In genomic region chr11:95833378-95833777, GRCh38 we compare ENCODE assay signal across 25 cellular contexts.
"Had no signal": no experiment of that assay in that cellular context is flagged by ENCODE, and none has a peak within 500 bp of the region (broad histone marks: within the 10 kb centered on the region; RNA-seq: fewer than 3 reads in every experiment).

No MANE protein-coding gene starts in this region.

- H3K27me3 Mint-ChIP-seq: effector memory CD8-positive, alpha-beta T cell; naive thymus-derived CD4-positive, alpha-beta T cell; progenitor cell of endocrine pancreas; stimulated activated memory B cell treated with anti-CD40 and anti-IgM and Interleukin-4, amounts not matched to agents 10 μg/mL and 1 μg/mL and 100 μg/mL, for 72 hours; type B pancreatic cell had no signal

- H3K9me3 Mint-ChIP-seq: effector memory CD8-positive, alpha-beta T cell; immature natural killer cell; naive thymus-derived CD4-positive, alpha-beta T cell; nephron; neural progenitor cell; stimulated activated memory B cell treated with anti-CD40 and anti-IgM and Interleukin-4, amounts not matched to agents 10 μg/mL and 1 μg/mL and 100 μg/mL, for 72 hours; type B pancreatic cell had no signal

- H3K27me3 ChIP-seq: esophagus squamous epithelium, neural progenitor cell, right lobe of liver, testis, tibial artery had no signal

- ATAC-seq: effector memory CD8-positive, alpha-beta T cell; naive thymus-derived CD4-positive, alpha-beta T cell; right lobe of liver; stimulated activated memory B cell treated with anti-CD40 and anti-IgM and Interleukin-4, amounts not matched to agents 10 μg/mL and 1 μg/mL and 100 μg/mL, for 72 hours; stimulated activated naive CD8-positive, alpha-beta T cell treated with anti-CD3 and anti-CD28 coated beads, Interleukin-15, Interleukin-2, amounts not matched to agents 100 U/mL and 50 U/mL, for 24 hours had no signal

- H3K4me3 Mint-ChIP-seq: effector memory CD8-positive, alpha-beta T cell; immature natural killer cell; naive thymus-derived CD4-positive, alpha-beta T cell; nephron; neural progenitor cell; stimulated activated memory B cell treated with anti-CD40 and anti-IgM and Interleukin-4, amounts not matched to agents 10 μg/mL and 1 μg/mL and 100 μg/mL, for 72 hours; type B pancreatic cell had no signal

- FAIRE-seq: endometrium had no signal

- H3K4me3 ChIP-seq: esophagus squamous epithelium, neural progenitor cell, right lobe of liver, testis, tibial artery had no signal

- H3K27ac ChIP-seq: esophagus squamous epithelium, neural progenitor cell, parathyroid adenoma, right lobe of liver, testis, tibial artery had no signal

- H3K9ac ChIP-seq: neural progenitor cell, parathyroid adenoma had no signal

- H3K4me2 ChIP-seq: neural progenitor cell had no signal

- H3K4me1 Mint-ChIP-seq: immature natural killer cell had no signal

- DNase-seq: cortex of kidney; effector memory CD8-positive, alpha-beta T cell; erythroblast; esophagus squamous epithelium; foreskin melanocyte; hypothalamus; immature natural killer cell; islet precursor cell; mesendoderm; midbrain; naive thymus-derived CD4-positive, alpha-beta T cell; right lobe of liver; stimulated activated CD4-positive, alpha-beta T cell treated with anti-CD3 and anti-CD28 coated beads, Interleukin-2, amount 100 ng/mL, for 24 hours; stimulated activated CD4-positive, alpha-beta T cell treated with anti-CD3 and anti-CD28 coated beads, Interleukin-4, amount 100 ng/mL, for 24 hours; stimulated activated naive CD8-positive, alpha-beta T cell treated with anti-CD3 and anti-CD28 coated beads, Interleukin-15, Interleukin-2, amounts not matched to agents 100 U/mL and 50 U/mL, for 24 hours; substantia nigra; testis; tibial artery had no signal

- H3K9me3 ChIP-seq: esophagus squamous epithelium, right lobe of liver, testis, tibial artery had no signal

- H3K4me1 ChIP-seq: neural progenitor cell, parathyroid adenoma, right lobe of liver, testis, tibial artery had no signal

- H3K27ac Mint-ChIP-seq: nephron; neural progenitor cell; stimulated activated memory B cell treated with anti-CD40 and anti-IgM and Interleukin-4, amounts not matched to agents 10 μg/mL and 1 μg/mL and 100 μg/mL, for 72 hours; type B pancreatic cell had no signal

- H3K79me2 ChIP-seq: parathyroid adenoma had no signal

- H2AFZ ChIP-seq: neural progenitor cell, parathyroid adenoma had no signal
